27 cellular contexts compared by ENCODE assay signal in the genomic region with DNA sequence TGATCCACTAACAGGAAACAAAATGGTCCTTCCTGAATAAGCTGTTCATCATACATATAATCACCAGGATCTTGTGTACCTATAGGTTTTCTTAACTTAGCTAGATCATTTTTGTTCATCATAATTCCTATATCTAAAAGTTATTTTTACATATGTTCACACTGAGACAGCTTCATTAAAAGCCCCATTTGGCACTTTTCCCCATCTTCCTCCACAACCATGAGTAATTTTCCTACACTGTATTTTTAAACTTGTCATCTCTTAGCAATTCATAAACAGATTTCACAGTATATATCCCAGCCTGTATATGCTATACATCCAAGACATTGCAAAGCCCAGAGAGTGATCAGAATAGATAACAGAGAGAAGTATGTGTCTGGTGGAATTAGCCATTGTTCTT. TPM values are rescaled to one million over a fixed set of nuclear protein-coding genes. Genes with fewer than 3 reads are reported as not detected.
"Had no signal": no experiment of that assay in that cellular context is flagged by ENCODE, and none has a peak within 500 bp of the region (broad histone marks: within the 10 kb centered on the region; RNA-seq: fewer than 3 reads in every experiment).

No MANE protein-coding gene starts in this region.

- ATAC-seq: activated CD4-positive, alpha-beta T cell treated with anti-CD3 and anti-CD28 coated beads for 36 hours; activated CD8-positive, alpha-beta T cell treated with anti-CD3 and anti-CD28 coated beads, Interleukin-2, amount 10 ng/mL, durations not matched to agents 7 days and 5 days; activated T-cell treated with anti-CD3 and anti-CD28 coated beads, Interleukin-2, amount 50 U/mL, for 72 hours; effector memory CD8-positive, alpha-beta T cell had no signal

- H3K27me3 ChIP-seq: brain microvascular endothelial cell, esophagus muscularis mucosa had no signal

- DNase-seq: activated CD4-positive, alpha-beta memory T cell treated with anti-CD3 and anti-CD28 coated beads for 36 hours; activated CD4-positive, alpha-beta T cell treated with anti-CD3 and anti-CD28 coated beads for 36 hours; activated CD4-positive, alpha-beta T cell treated with anti-CD3 and anti-CD28 coated beads, Interleukin-2, amount 10 ng/mL, durations not matched to agents 24 days and 14 days; activated CD4-positive, CD25-positive, alpha-beta regulatory T cell; activated CD4-positive, CD25-positive, alpha-beta regulatory T cell treated with anti-CD3 and anti-CD28 coated beads, Interleukin-2, amount 50 U/mL, for 72 hours; activated CD8-positive, alpha-beta memory T cell treated with anti-CD3 and anti-CD28 coated beads, Interleukin-2, amount 50 U/mL, for 48 hours; activated CD8-positive, alpha-beta T cell treated with anti-CD3 and anti-CD28 coated beads, Interleukin-2, amount 10 ng/mL, durations not matched to agents 7 days and 5 days; activated gamma-delta T cell; activated naive CD4-positive, alpha-beta T cell; activated naive CD4-positive, alpha-beta T cell treated with anti-CD3 and anti-CD28 coated beads, Interleukin-2, amount 50 U/mL, for 16 hours; activated T-cell treated with anti-CD3 and anti-CD28 coated beads for 4 hours; activated T-cell treated with anti-CD3 and anti-CD28 coated beads, Interleukin-2, amount 50 U/mL, for 24 hours; activated T-cell treated with anti-CD3 and anti-CD28 coated beads, Interleukin-2, amount 50 U/mL, for 72 hours; amniotic stem cell; anterior cingulate cortex; brain microvascular endothelial cell; effector CD4-positive, alpha-beta T cell; effector memory CD8-positive, alpha-beta T cell; erythroblast; head of caudate nucleus; T-helper 2 cell had no signal

- H3K4me3 ChIP-seq: coronary artery, esophagus muscularis mucosa had no signal

- H3K27ac ChIP-seq: brain microvascular endothelial cell, coronary artery, esophagus muscularis mucosa had no signal

- H3K4me1 ChIP-seq: esophagus muscularis mucosa had no signal

- FAIRE-seq: astrocyte, bronchial epithelial cell, frontal cortex had no signal

- H3K36me3 ChIP-seq: brain microvascular endothelial cell, esophagus muscularis mucosa had no signal

RNA-seq across cellular contexts. Expression of gene ZNF365, which starts 28.3 kb away (rescaled TPM):
- total RNA-seq: activated CD4-positive, alpha-beta T cell treated with anti-CD3 and anti-CD28 coated beads, Interleukin-2, amount 10 ng/mL, durations not matched to agents 24 days and 14 days; activated CD8-positive, alpha-beta T cell treated with anti-CD3 and anti-CD28 coated beads, Interleukin-2, amount 10 ng/mL, durations not matched to agents 7 days and 5 days; T-helper 1 cell treated with Interleukin-12 subunit alpha and Interleukin-12 subunit beta and Interleukin-4 antibody, amounts not matched to agents 30 ng/mL and 1 ng/mL, for 36 hours had no signal
